8 cellular contexts compared by ENCODE assay signal in genomic region chr11:115334932-115335788, GRCh38.
DNase-seq lines count a peak whose midpoint lies in the region; ATAC-seq and TF ChIP-seq lines count a peak whose summit lies in the region.

No MANE protein-coding gene starts in this region.

- no peak for TF ChIP-seq POLR2A in ovary (IDR thresholded peaks at IDR 0.05)

- CTCF ChIA-PET in SK-N-SH (lab: Yijun Ruan, JAX): interaction anchor here (0.6 to 2.3 kb wide), 25 partner anchors 10 to 743 kb away, joined by 3 to 22 read pairs (median 3); no protein-coding TSS in a partner anchor

- ATAC-seq in SK-N-SH treated with all-trans-retinoic acid at 6 μM for 48 hours (no peak), HG02852 (IDR thresholded peaks at IDR 0.05; ENCODE audit: unreplicated experiment) (no peak), GM18909 (IDR thresholded peaks at IDR 0.05; ENCODE audit: poor library complexity, unreplicated experiment) (no peak)

- no peaks in the 10 kb centered on the region for H4K20me1 ChIP-seq in SK-N-SH (ENCODE audit: insufficient read depth)

- H3K9me3 ChIP-seq in SK-N-SH (no peaks in the 10 kb centered on the region), ovary (no peaks in the 10 kb centered on the region)

- H3K9ac ChIP-seq in SK-N-SH: no peak overlapping the region

- peak; percentile 83 for TF ChIP-seq RAD21 in SK-N-SH (IDR thresholded peaks at IDR 0.05; ENCODE audit: low read length)

- no peaks in the 10 kb centered on the region for H3F3A ChIP-seq in SK-N-SH (replicated peaks; ENCODE audit: insufficient read depth)

- H3K36me3 ChIP-seq in SK-N-SH (replicated peaks in 1 of 2; ENCODE audit: control insufficient read depth in 1 of 2, insufficient read depth in 2 of 2, low read length in 1 of 2) (no peaks in the 10 kb centered on the region), ovary (no peaks in the 10 kb centered on the region)

- no peak overlapping the region for H3K4me2 ChIP-seq in SK-N-SH

- H3K4me3 ChIP-seq in SK-N-SH (ENCODE audit: low read depth in 2 of 2, low read length in 1 of 2): no peak overlapping the region
- no peak overlapping the region for H3K4me3 ChIP-seq in dorsolateral prefrontal cortex
- no peak overlapping the region for H3K4me3 ChIP-seq in ovary

- TF ChIP-seq CTCF in SK-N-SH (IDR thresholded peaks at IDR 0.05) (peak; percentile 85), dorsolateral prefrontal cortex (IDR thresholded peaks at IDR 0.05 in 54 of 56, conservative IDR thresholded peaks at IDR 0.05 in 2 of 56; ENCODE audit: low read depth in 1 of 56, partially characterized antibody in 56 of 56) (peak; percentile 55 to 90 (median 78)), ovary (IDR thresholded peaks at IDR 0.05) (peak; percentile 29 to 46 (median 41))

- WGBS in SK-N-SH (ENCODE audit: low lambda C conversion rate): 67% methylated on average over 3 of the region's 3 CpGs
- whole genome bisulfite sequencing in ovary, 3 donors: 48 to 59% (median 54%) methylated on average over 3 of the region's 3 CpGs

- no peak overlapping the region for H3K27ac ChIP-seq in SK-N-SH (ENCODE audit: low read depth in 2 of 2, low read length in 1 of 2)
- H3K27ac ChIP-seq in dorsolateral prefrontal cortex: no peak overlapping the region
- no peak overlapping the region for H3K27ac ChIP-seq in ovary

- no peak overlapping the region for H2AFZ ChIP-seq in SK-N-SH (ENCODE audit: low read depth)

- H3K4me1 ChIP-seq in SK-N-SH (ENCODE audit: control insufficient read depth in 1 of 2, insufficient read depth in 2 of 2, low read depth in 1 of 2, low read length in 1 of 2) (peaks cover 0 to 6% of the 10 kb centered on the region in 2 experiments; a peak in 2 of 4 replicates), ovary (ENCODE audit: insufficient read depth) (no peaks in the 10 kb centered on the region)

- POLR2A ChIA-PET in SK-N-SH (lab: Yijun Ruan, JAX): interaction anchor here (0.7 kb wide), 1 partner anchor 168 kb away, joined by 4 read pairs; no protein-coding TSS in a partner anchor

- intact Hi-C loops in dorsolateral prefrontal cortex (cut with DNase I): loop anchor here (2.0 kb wide), 1 partner anchor 168 kb away; no protein-coding TSS in a partner anchor
- intact Hi-C loops in ovary (cut with DNase I): loop anchor here (5.0 to 10.0 kb wide), 3 partner anchors 167 to 1360 kb away; partner anchors contain the start of gene CADM1 (in 4 of the 4)

- H3K9me2 ChIP-seq in SK-N-SH: no peaks in the 10 kb centered on the region

- no peaks in the 10 kb centered on the region for H3K79me2 ChIP-seq in SK-N-SH (ENCODE audit: insufficient read depth)

- DNase-seq in SK-N-SH: peak; percentile 21
- DNase-seq in NCI-H460 (ENCODE audit: extremely low read depth, low read depth): peak; percentile 17
- no peak for DNase-seq in dorsolateral prefrontal cortex
- DNase-seq in ovary: no peak
- DNase-seq in activated T-cell treated with anti-CD3 and anti-CD28 coated beads, Interleukin-2, amount 50 U/mL, for 48 hours: no peak

- TF ChIP-seq EP300 in SK-N-SH (IDR thresholded peaks at IDR 0.05; ENCODE audit: borderline replicate concordance in 1 of 2, low read depth in 1 of 2, low read length in 1 of 2) (no peak), ovary (IDR thresholded peaks at IDR 0.05) (no peak)

- H3K27me3 ChIP-seq in SK-N-SH (ENCODE audit: insufficient read depth) (no peaks in the 10 kb centered on the region), dorsolateral prefrontal cortex (no peaks in the 10 kb centered on the region), ovary (no peaks in the 10 kb centered on the region)

TF ChIP-seq in SK-N-SH, 30 proteins besides CTCF, POLR2A, EP300 and RAD21:
- TF ChIP-seq SMC3 (IDR thresholded peaks at IDR 0.05; ENCODE audit: low read depth, low read length): peak; percentile 63
- TF ChIP-seq, protein P1, sequence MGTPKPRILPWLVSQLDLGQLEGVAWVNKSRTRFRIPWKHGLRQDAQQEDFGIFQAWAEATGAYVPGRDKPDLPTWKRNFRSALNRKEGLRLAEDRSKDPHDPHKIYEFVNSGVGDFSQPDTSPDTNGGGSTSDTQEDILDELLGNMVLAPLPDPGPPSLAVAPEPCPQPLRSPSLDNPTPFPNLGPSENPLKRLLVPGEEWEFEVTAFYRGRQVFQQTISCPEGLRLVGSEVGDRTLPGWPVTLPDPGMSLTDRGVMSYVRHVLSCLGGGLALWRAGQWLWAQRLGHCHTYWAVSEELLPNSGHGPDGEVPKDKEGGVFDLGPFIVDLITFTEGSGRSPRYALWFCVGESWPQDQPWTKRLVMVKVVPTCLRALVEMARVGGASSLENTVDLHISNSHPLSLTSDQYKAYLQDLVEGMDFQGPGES (IDR thresholded peaks at IDR 0.05; ENCODE audit: low read depth, low read length): no peak

TF ChIP-seq in SK-N-SH treated with all-trans-retinoic acid at 6 μM for 48 hours, 23 proteins besides CTCF, POLR2A, EP300 and RAD21:
- TF ChIP-seq ZFP30 (CRISPR knock-in tag; IDR thresholded peaks at IDR 0.05) (no peak), RARB (CRISPR knock-in tag; IDR thresholded peaks at IDR 0.05) (no peak), ZNF8 (CRISPR knock-in tag; IDR thresholded peaks at IDR 0.05) (no peak), ZNF70 (CRISPR knock-in tag; IDR thresholded peaks at IDR 0.05) (no peak), PATZ1 (CRISPR knock-in tag; IDR thresholded peaks at IDR 0.05; ENCODE audit: borderline replicate concordance) (no peak), ZNF565 (CRISPR knock-in tag; conservative IDR thresholded peaks at IDR 0.05; ENCODE audit: low read depth) (no peak)
- TF ChIP-seq, protein P2, sequence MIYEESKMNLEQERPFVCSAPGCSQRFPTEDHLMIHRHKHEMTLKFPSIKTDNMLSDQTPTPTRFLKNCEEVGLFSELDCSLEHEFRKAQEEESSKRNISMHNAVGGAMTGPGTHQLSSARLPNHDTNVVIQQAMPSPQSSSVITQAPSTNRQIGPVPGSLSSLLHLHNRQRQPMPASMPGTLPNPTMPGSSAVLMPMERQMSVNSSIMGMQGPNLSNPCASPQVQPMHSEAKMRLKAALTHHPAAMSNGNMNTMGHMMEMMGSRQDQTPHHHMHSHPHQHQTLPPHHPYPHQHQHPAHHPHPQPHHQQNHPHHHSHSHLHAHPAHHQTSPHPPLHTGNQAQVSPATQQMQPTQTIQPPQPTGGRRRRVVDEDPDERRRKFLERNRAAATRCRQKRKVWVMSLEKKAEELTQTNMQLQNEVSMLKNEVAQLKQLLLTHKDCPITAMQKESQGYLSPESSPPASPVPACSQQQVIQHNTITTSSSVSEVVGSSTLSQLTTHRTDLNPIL (CRISPR knock-in tag; IDR thresholded peaks at IDR 0.05; ENCODE audit: low read depth): no peak
- TF ChIP-seq, protein P3, sequence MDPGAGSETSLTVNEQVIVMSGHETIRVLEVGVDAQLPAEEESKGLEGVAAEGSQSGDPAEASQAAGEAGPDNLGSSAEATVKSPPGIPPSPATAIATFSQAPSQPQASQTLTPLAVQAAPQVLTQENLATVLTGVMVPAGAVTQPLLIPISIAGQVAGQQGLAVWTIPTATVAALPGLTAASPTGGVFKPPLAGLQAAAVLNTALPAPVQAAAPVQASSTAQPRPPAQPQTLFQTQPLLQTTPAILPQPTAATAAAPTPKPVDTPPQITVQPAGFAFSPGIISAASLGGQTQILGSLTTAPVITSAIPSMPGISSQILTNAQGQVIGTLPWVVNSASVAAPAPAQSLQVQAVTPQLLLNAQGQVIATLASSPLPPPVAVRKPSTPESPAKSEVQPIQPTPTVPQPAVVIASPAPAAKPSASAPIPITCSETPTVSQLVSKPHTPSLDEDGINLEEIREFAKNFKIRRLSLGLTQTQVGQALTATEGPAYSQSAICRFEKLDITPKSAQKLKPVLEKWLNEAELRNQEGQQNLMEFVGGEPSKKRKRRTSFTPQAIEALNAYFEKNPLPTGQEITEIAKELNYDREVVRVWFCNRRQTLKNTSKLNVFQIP (CRISPR knock-in tag; IDR thresholded peaks at IDR 0.05; ENCODE audit: borderline replicate concordance, low read depth): no peak

Comparison
In these comparisons a context has a peak if more than half of its experiments do, and no peak if none do; other contexts are left out.
1. DNase-seq: peak in SK-N-SH (single experiment) and NCI-H460 (single experiment); none in dorsolateral prefrontal cortex (0 of 10), ovary (0 of 5) and activated T-cell treated with anti-CD3 and anti-CD28 coated beads, Interleukin-2, amount 50 U/mL, for 48 hours (0 of 2).
2. Peak in every context shown above with its lines, with median percentiles within 50 percentile points of each other: CTCF ChIP-seq.